1 cellular context compared by ENCODE assay signal in genomic region chr1:27633298-27633610, GRCh38.
TF ChIP-seq lines count a peak whose summit lies in the region.

No MANE protein-coding gene starts in this region.

TF ChIP-seq in GM12891, 5 proteins besides CTCF, POLR2A, EP300 and RAD21 (continued from another document):
- TF ChIP-seq PAX5 (IDR thresholded peaks at IDR 0.05; ENCODE audit: insufficient read depth, low read length, severe bottlenecking) (no peak), POLR2AphosphoS5 (IDR thresholded peaks at IDR 0.05; ENCODE audit: low read depth, low read length) (no peak)
